In the genomic region with DNA sequence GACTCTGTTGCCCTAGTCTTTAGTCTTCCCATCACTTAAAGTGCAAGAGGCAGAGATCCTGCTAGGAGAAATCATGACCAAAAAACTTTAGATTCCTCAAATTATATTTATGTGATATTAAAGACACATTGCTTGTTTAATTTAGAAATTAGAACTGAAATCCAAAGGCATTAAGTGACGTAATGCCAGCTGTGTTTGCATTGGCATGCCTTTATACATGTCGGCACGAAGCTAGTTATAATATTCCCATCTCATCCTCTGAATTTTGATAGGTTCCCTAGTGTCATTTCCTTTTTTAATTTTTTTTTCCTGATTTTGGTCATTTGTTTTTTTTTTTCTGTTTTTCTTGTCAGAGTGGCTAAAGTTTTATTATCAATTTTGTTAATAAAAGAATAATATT, we compare ENCODE assay signal across 24 cellular contexts.
"Had no signal": no experiment of that assay in that cellular context is flagged by ENCODE, and none has a peak within 500 bp of the region (broad histone marks: within the 10 kb centered on the region; RNA-seq: fewer than 3 reads in every experiment).

No MANE protein-coding gene starts in this region.

- H3K27ac ChIP-seq: dorsolateral prefrontal cortex, esophagus muscularis mucosa, heart right ventricle, lower lobe of right lung, neural progenitor cell, thyroid gland, upper lobe of right lung had no signal

- H3K4me3 ChIP-seq: dorsolateral prefrontal cortex, esophagus muscularis mucosa, heart right ventricle, lower lobe of right lung, neural progenitor cell, thyroid gland, upper lobe of right lung had no signal

- H3K9me3 Mint-ChIP-seq: activated naive CD4-positive, alpha-beta T cell treated with anti-CD3 and anti-CD28 coated beads for 36 hours; activated naive CD8-positive, alpha-beta T cell treated with anti-CD3 and anti-CD28 coated beads, Interleukin-2, amount 10 ng/mL, durations not matched to agents 7 days and 5 days; effector memory CD8-positive, alpha-beta T cell; neural progenitor cell; T-helper 1 cell treated with Interleukin-12 subunit alpha and Interleukin-12 subunit beta and Interleukin-4 antibody, amounts not matched to agents 30 μg/mL and 1 μg/mL, for 36 hours had no signal

- H3K36me3 Mint-ChIP-seq: activated naive CD8-positive, alpha-beta T cell treated with anti-CD3 and anti-CD28 coated beads, Interleukin-2, amount 10 ng/mL, durations not matched to agents 7 days and 5 days; neural progenitor cell had no signal

- ATAC-seq: activated CD4-positive, alpha-beta T cell treated with anti-CD3 and anti-CD28 coated beads for 36 hours; effector memory CD8-positive, alpha-beta T cell; heart right ventricle; lower lobe of right lung; naive thymus-derived CD4-positive, alpha-beta T cell; right cardiac atrium; upper lobe of right lung had no signal

- DNase-seq: activated CD4-positive, alpha-beta T cell treated with anti-CD3 and anti-CD28 coated beads for 36 hours; activated CD4-positive, alpha-beta T cell treated with anti-CD3 and anti-CD28 coated beads, Interleukin-2, amount 50 U/mL, for 48 hours; activated naive CD4-positive, alpha-beta T cell treated with anti-CD3 and anti-CD28 coated beads for 36 hours; activated naive CD8-positive, alpha-beta T cell treated with anti-CD3 and anti-CD28 coated beads, Interleukin-2, amount 10 ng/mL, durations not matched to agents 7 days and 5 days; activated T-cell treated with anti-CD3 and anti-CD28 coated beads, Interleukin-2, amount 50 U/mL, for 48 hours; amniotic stem cell; caudate nucleus; dorsolateral prefrontal cortex; effector memory CD8-positive, alpha-beta T cell; heart right ventricle; lower lobe of right lung; naive thymus-derived CD4-positive, alpha-beta T cell; right cardiac atrium; stimulated activated CD4-positive, alpha-beta T cell treated with anti-CD3 and anti-CD28 coated beads, Interleukin-12 subunit alpha, Interleukin-12 subunit beta, amount 100 ng/mL, for 4 hours; substantia nigra; T1000; thyroid gland; upper lobe of right lung had no signal

- H3K4me1 Mint-ChIP-seq: activated CD4-positive, alpha-beta T cell treated with anti-CD3 and anti-CD28 coated beads for 36 hours; activated naive CD8-positive, alpha-beta T cell treated with anti-CD3 and anti-CD28 coated beads, Interleukin-2, amount 10 ng/mL, durations not matched to agents 7 days and 5 days had no signal

- H3K4me2 ChIP-seq: neural progenitor cell had no signal

- H3K4me3 Mint-ChIP-seq: activated CD4-positive, alpha-beta T cell treated with anti-CD3 and anti-CD28 coated beads for 36 hours; activated naive CD4-positive, alpha-beta T cell treated with anti-CD3 and anti-CD28 coated beads for 36 hours; activated naive CD8-positive, alpha-beta T cell treated with anti-CD3 and anti-CD28 coated beads, Interleukin-2, amount 10 ng/mL, durations not matched to agents 7 days and 5 days; effector memory CD8-positive, alpha-beta T cell; naive thymus-derived CD4-positive, alpha-beta T cell; neural progenitor cell; stimulated activated naive CD8-positive, alpha-beta T cell treated with anti-CD3 and anti-CD28 coated beads, Interleukin-15, Interleukin-2, amounts not matched to agents 100 ng/mL and 50 ng/mL, for 24 hours; T-helper 1 cell treated with Interleukin-12 subunit alpha and Interleukin-12 subunit beta and Interleukin-4 antibody, amounts not matched to agents 30 μg/mL and 1 μg/mL, for 36 hours; WTC11 had no signal

- H3K9ac ChIP-seq: neural progenitor cell had no signal

- FAIRE-seq: keratinocyte had no signal

- H3K27me3 Mint-ChIP-seq: activated CD4-positive, alpha-beta T cell treated with anti-CD3 and anti-CD28 coated beads for 36 hours; naive thymus-derived CD4-positive, alpha-beta T cell; stimulated activated naive CD8-positive, alpha-beta T cell treated with anti-CD3 and anti-CD28 coated beads, Interleukin-15, Interleukin-2, amounts not matched to agents 100 ng/mL and 50 ng/mL, for 24 hours had no signal

- H3K4me1 ChIP-seq: esophagus muscularis mucosa, lower lobe of right lung, thyroid gland, upper lobe of right lung had no signal

- H3K36me3 ChIP-seq: esophagus muscularis mucosa, heart right ventricle, lower lobe of right lung, thyroid gland, upper lobe of right lung had no signal

- H3K27ac Mint-ChIP-seq: activated CD4-positive, alpha-beta T cell treated with anti-CD3 and anti-CD28 coated beads for 36 hours; activated naive CD4-positive, alpha-beta T cell treated with anti-CD3 and anti-CD28 coated beads for 36 hours; activated naive CD8-positive, alpha-beta T cell treated with anti-CD3 and anti-CD28 coated beads, Interleukin-2, amount 10 ng/mL, durations not matched to agents 7 days and 5 days; effector memory CD8-positive, alpha-beta T cell; naive thymus-derived CD4-positive, alpha-beta T cell; neural progenitor cell; stimulated activated naive CD8-positive, alpha-beta T cell treated with anti-CD3 and anti-CD28 coated beads, Interleukin-15, Interleukin-2, amounts not matched to agents 100 ng/mL and 50 ng/mL, for 24 hours; T-helper 1 cell treated with Interleukin-12 subunit alpha and Interleukin-12 subunit beta and Interleukin-4 antibody, amounts not matched to agents 30 μg/mL and 1 μg/mL, for 36 hours had no signal

- H3K9me3 ChIP-seq: lower lobe of right lung, thyroid gland, upper lobe of right lung had no signal

- H3K27me3 ChIP-seq: dorsolateral prefrontal cortex, esophagus muscularis mucosa, heart right ventricle, neural progenitor cell, thyroid gland, upper lobe of right lung had no signal
